In genomic region chr19:17510220-17510993, GRCh38 we compare ENCODE assay signal across 9 cellular contexts. TPM values are rescaled to one million over a fixed set of nuclear protein-coding genes. Genes with fewer than 3 reads are reported as not detected.
DNase-seq lines count a peak whose midpoint lies in the region; ATAC-seq, FAIRE-seq and TF ChIP-seq lines count a peak whose summit lies in the region.
"Had no signal": no experiment of that assay in that cellular context is flagged by ENCODE, and none has a peak within 500 bp of the region (broad histone marks: within the 10 kb centered on the region; RNA-seq: fewer than 3 reads in every experiment).

No MANE protein-coding gene starts in this region.

- no peaks in the 10 kb centered on the region for H4K20me1 ChIP-seq in keratinocyte (ENCODE audit: control insufficient read depth, extremely low read depth, insufficient read depth, low read length)

- TF ChIP-seq CTCF in keratinocyte (optimal IDR thresholded peaks at IDR 0.05 in 1 of 3, IDR thresholded peaks at IDR 0.05 in 1 of 3, conservative IDR thresholded peaks at IDR 0.05 in 1 of 3; ENCODE audit: extremely low read depth in 1 of 3, insufficient read depth in 2 of 3, low read length in 3 of 3): no peak

- peaks cover 47% of the 10 kb centered on the region for H3K79me2 ChIP-seq in keratinocyte (ENCODE audit: control insufficient read depth, insufficient read depth, low read length)

- H3K36me3 ChIP-seq in keratinocyte (ENCODE audit: control insufficient read depth in 2 of 2, extremely low read depth in 1 of 2, insufficient read depth in 2 of 2, low read length in 2 of 2): peaks cover 7 to 8% of the 10 kb centered on the region in 2 experiments

- no peak for ATAC-seq in left colon

- no peaks in the 10 kb centered on the region for H3K9me1 ChIP-seq in keratinocyte (ENCODE audit: control insufficient read depth, extremely low read depth, insufficient read depth, low read length)

- H3K9me3 ChIP-seq in keratinocyte (ENCODE audit: control insufficient read depth, low read depth, low read length): no peaks in the 10 kb centered on the region

- dilution Hi-C loops in keratinocyte (cut with MboI; ENCODE audit: extremely low pct_ligation_motif_present, low sequenced_read_pairs): no loop called here

- peak overlapping the region; percentile 95 for H3K9ac ChIP-seq in keratinocyte (ENCODE audit: control insufficient read depth, extremely low read depth, insufficient read depth, low read length)

- peak overlapping the region; percentile 99 for H3K27ac Mint-ChIP-seq in T-helper 1 cell treated with Interleukin-12 subunit alpha and Interleukin-12 subunit beta and Interleukin-4 antibody, amounts not matched to agents 30 μg/mL and 1 μg/mL, for 36 hours
- peak overlapping the region; percentile 98 for H3K27ac Mint-ChIP-seq in activated T-helper 2 cell treated with anti-CD3 and anti-CD28 coated beads, Interferon-gamma antibody, Interleukin-2, Interleukin-4, amounts not matched to agents 10 μg/mL and 5 μg/mL and 100 μg/mL, durations not matched to agents 14 hours and 24 hours and 36 hours

- H3K27ac ChIP-seq in keratinocyte (ENCODE audit: control insufficient read depth, insufficient read depth, low read length): peak overlapping the region; percentile 89
- peak overlapping the region; percentile 98 for H3K27ac ChIP-seq in substantia nigra (ENCODE audit: low read depth, low read length, poor library complexity, severe bottlenecking)

- intact Hi-C loops in activated T-helper 2 cell treated with anti-CD3 and anti-CD28 coated beads, Interferon-gamma antibody, Interleukin-2, Interleukin-4, amounts not matched to agents 10 μg/mL and 5 μg/mL and 100 μg/mL, durations not matched to agents 14 hours and 24 hours and 36 hours (cut with micrococcal nuclease): no loop called here
- intact Hi-C loops in left colon (cut with DNase I, micrococcal nuclease): no loop called here

- no peaks in the 10 kb centered on the region for H3K27me3 ChIP-seq in keratinocyte (ENCODE audit: control insufficient read depth, extremely low read depth, insufficient read depth, low read length)

- no peaks in the 10 kb centered on the region for H3K9me3 Mint-ChIP-seq in T-helper 1 cell treated with Interleukin-12 subunit alpha and Interleukin-12 subunit beta and Interleukin-4 antibody, amounts not matched to agents 30 μg/mL and 1 μg/mL, for 36 hours
- no peaks in the 10 kb centered on the region for H3K9me3 Mint-ChIP-seq in activated T-helper 2 cell treated with anti-CD3 and anti-CD28 coated beads, Interferon-gamma antibody, Interleukin-2, Interleukin-4, amounts not matched to agents 10 μg/mL and 5 μg/mL and 100 μg/mL, durations not matched to agents 14 hours and 24 hours and 36 hours

- peaks cover 18% of the 10 kb centered on the region for H3K4me1 Mint-ChIP-seq in T-helper 1 cell treated with Interleukin-12 subunit alpha and Interleukin-12 subunit beta and Interleukin-4 antibody, amounts not matched to agents 30 μg/mL and 1 μg/mL, for 36 hours (ENCODE audit: low read depth)
- peaks cover 23% of the 10 kb centered on the region for H3K4me1 Mint-ChIP-seq in activated T-helper 2 cell treated with anti-CD3 and anti-CD28 coated beads, Interferon-gamma antibody, Interleukin-2, Interleukin-4, amounts not matched to agents 10 μg/mL and 5 μg/mL and 100 μg/mL, durations not matched to agents 14 hours and 24 hours and 36 hours (ENCODE audit: low read depth)

- H3K27me3 Mint-ChIP-seq in T-helper 1 cell treated with Interleukin-12 subunit alpha and Interleukin-12 subunit beta and Interleukin-4 antibody, amounts not matched to agents 30 μg/mL and 1 μg/mL, for 36 hours (ENCODE audit: low read depth): no peaks in the 10 kb centered on the region
- no peaks in the 10 kb centered on the region for H3K27me3 Mint-ChIP-seq in activated T-helper 2 cell treated with anti-CD3 and anti-CD28 coated beads, Interferon-gamma antibody, Interleukin-2, Interleukin-4, amounts not matched to agents 10 μg/mL and 5 μg/mL and 100 μg/mL, durations not matched to agents 14 hours and 24 hours and 36 hours (ENCODE audit: low read depth)

- FAIRE-seq in keratinocyte (lab: Jason Lieb, UNC): no peak

- H2AFZ ChIP-seq in keratinocyte (ENCODE audit: control insufficient read depth, low read length): no peak overlapping the region

- DNase-seq in T-helper 1 cell (no peak), keratinocyte (ENCODE audit: low read depth, low spot score) (no peak), substantia nigra (lab: John Stamatoyannopoulos, UW) (no peak), superior temporal gyrus (ENCODE audit: extremely low spot score) (no peak), left colon (no peak), AG20443 (ENCODE audit: low spot score) (no peak)
- no peak for DNase-seq in activated T-helper 2 cell treated with anti-CD3 and anti-CD28 coated beads, Interferon-gamma antibody, Interleukin-2, Interleukin-4, amounts not matched to agents 10 μg/mL and 5 μg/mL and 100 μg/mL, durations not matched to agents 14 hours and 24 hours and 36 hours (ENCODE audit: low spot score)
- DNase-seq: stimulated activated CD4-positive, alpha-beta T cell treated with anti-CD3 and anti-CD28 coated beads, Interleukin-15, amount 100 ng/mL, for 24 hours had no signal

- peaks cover 11% of the 10 kb centered on the region for H3K4me1 ChIP-seq in keratinocyte (ENCODE audit: control insufficient read depth, extremely low read depth, insufficient read depth, low read length)

- H3K4me2 ChIP-seq in keratinocyte (ENCODE audit: control insufficient read depth, extremely low read depth, insufficient read depth, low read depth, low read length): peak overlapping the region; percentile 72

- H3K4me3 ChIP-seq in keratinocyte (ENCODE audit: control insufficient read depth in 2 of 3, extremely low read depth in 1 of 3, insufficient read depth in 2 of 3, low read depth in 1 of 3, low read length in 3 of 3): peak overlapping the region; percentile 59 to 92 (median 91)

- H3K4me3 Mint-ChIP-seq in T-helper 1 cell treated with Interleukin-12 subunit alpha and Interleukin-12 subunit beta and Interleukin-4 antibody, amounts not matched to agents 30 μg/mL and 1 μg/mL, for 36 hours: peak overlapping the region; percentile 100
- H3K4me3 Mint-ChIP-seq in activated T-helper 2 cell treated with anti-CD3 and anti-CD28 coated beads, Interferon-gamma antibody, Interleukin-2, Interleukin-4, amounts not matched to agents 10 μg/mL and 5 μg/mL and 100 μg/mL, durations not matched to agents 14 hours and 24 hours and 36 hours (ENCODE audit: low read depth): peak overlapping the region; percentile 100

- peaks cover 8% of the 10 kb centered on the region for H3K36me3 Mint-ChIP-seq in T-helper 1 cell treated with Interleukin-12 subunit alpha and Interleukin-12 subunit beta and Interleukin-4 antibody, amounts not matched to agents 30 μg/mL and 1 μg/mL, for 36 hours (ENCODE audit: low read depth)
- peaks cover 42% of the 10 kb centered on the region for H3K36me3 Mint-ChIP-seq in activated T-helper 2 cell treated with anti-CD3 and anti-CD28 coated beads, Interferon-gamma antibody, Interleukin-2, Interleukin-4, amounts not matched to agents 10 μg/mL and 5 μg/mL and 100 μg/mL, durations not matched to agents 14 hours and 24 hours and 36 hours (ENCODE audit: low read depth)

RNA-seq across cellular contexts. Expression of gene PGLS, which starts 1.0 kb away (rescaled TPM):
- total RNA-seq in activated T-helper 2 cell treated with anti-CD3 and anti-CD28 coated beads, Interferon-gamma antibody, Interleukin-2, Interleukin-4, amounts not matched to agents 10 μg/mL and 5 μg/mL and 100 μg/mL, durations not matched to agents 14 hours and 24 hours and 36 hours: 81.4 and 85.7 TPM in 2 replicates
- polyA plus RNA-seq in keratinocyte: 30.2 to 71.5 TPM (median 33.8 TPM) in 3 replicates
- 20.0 TPM for polyA plus RNA-seq in keratinocyte (2011; ENCODE audit: low read depth)
- polyA plus RNA-seq in keratinocyte (2011; cell fraction: cytosol; rRNA removed): 38.8 and 91.8 TPM in 2 replicates
- 27.2 and 39.9 TPM in 2 replicates for polyA plus RNA-seq in keratinocyte (2011; cell fraction: nucleus; rRNA removed)
- 66.1 and 69.7 TPM in 2 replicates for polyA plus RNA-seq in keratinocyte (2012; ENCODE audit: low replicate concordance)
- polyA minus RNA-seq in keratinocyte: 35.5 to 82.7 TPM (median 71.2 TPM) in 3 replicates
- polyA minus RNA-seq in keratinocyte (2011; cell fraction: cytosol; rRNA and poly(A)+ RNA removed): 129 TPM
- polyA minus RNA-seq in keratinocyte (2011; cell fraction: nucleus; rRNA and poly(A)+ RNA removed): 16.9 and 18.0 TPM in 2 replicates
- 100 to 1,000 TPM in 1 of 2 donors, 10 to 100 TPM in 1; 89.8 to 100 TPM for total RNA-seq in left colon

RNA-seq across cellular contexts. Expression of gene SLC27A1, which starts 40.1 kb away (rescaled TPM):
- 3.1 and 3.5 TPM in 2 replicates for total RNA-seq in activated T-helper 2 cell treated with anti-CD3 and anti-CD28 coated beads, Interferon-gamma antibody, Interleukin-2, Interleukin-4, amounts not matched to agents 10 μg/mL and 5 μg/mL and 100 μg/mL, durations not matched to agents 14 hours and 24 hours and 36 hours
- 8.4 to 12.6 TPM (median 11.7 TPM) in 3 replicates for polyA plus RNA-seq in keratinocyte
- polyA plus RNA-seq in keratinocyte (2011; ENCODE audit: low read depth): 2.0 TPM
- 4.7 and 8.4 TPM in 2 replicates for polyA plus RNA-seq in keratinocyte (2011; cell fraction: cytosol; rRNA removed)
- 28.1 and 38.7 TPM in 2 replicates for polyA plus RNA-seq in keratinocyte (2011; cell fraction: nucleus; rRNA removed)
- polyA plus RNA-seq in keratinocyte (2012; ENCODE audit: low replicate concordance): 6.2 and 16.0 TPM in 2 replicates
- polyA minus RNA-seq in keratinocyte: 7.9 to 23.1 TPM (median 12.0 TPM) in 3 replicates
- polyA minus RNA-seq in keratinocyte (2011; cell fraction: cytosol; rRNA and poly(A)+ RNA removed): 31.8 TPM
- polyA minus RNA-seq in keratinocyte (2011; cell fraction: nucleus; rRNA and poly(A)+ RNA removed): 23.7 and 24.8 TPM in 2 replicates
- 1 to 10 TPM; 4.8 to 7.1 TPM for total RNA-seq in left colon

RNA-seq across cellular contexts. Expression of gene COLGALT1, which starts 45.0 kb away (rescaled TPM):
- total RNA-seq in activated T-helper 2 cell treated with anti-CD3 and anti-CD28 coated beads, Interferon-gamma antibody, Interleukin-2, Interleukin-4, amounts not matched to agents 10 μg/mL and 5 μg/mL and 100 μg/mL, durations not matched to agents 14 hours and 24 hours and 36 hours: 77.0 and 84.3 TPM in 2 replicates
- polyA plus RNA-seq in keratinocyte: 89.4 to 126 TPM (median 90.9 TPM) in 3 replicates
- polyA plus RNA-seq in keratinocyte (2011; ENCODE audit: low read depth): 11.8 TPM
- 42.5 and 49.8 TPM in 2 replicates for polyA plus RNA-seq in keratinocyte (2011; cell fraction: cytosol; rRNA removed)
- 116 and 131 TPM in 2 replicates for polyA plus RNA-seq in keratinocyte (2011; cell fraction: nucleus; rRNA removed)
- 45.1 and 73.2 TPM in 2 replicates for polyA plus RNA-seq in keratinocyte (2012; ENCODE audit: low replicate concordance)
- 141 to 280 TPM (median 191 TPM) in 3 replicates for polyA minus RNA-seq in keratinocyte
- 116 TPM for polyA minus RNA-seq in keratinocyte (2011; cell fraction: cytosol; rRNA and poly(A)+ RNA removed)
- polyA minus RNA-seq in keratinocyte (2011; cell fraction: nucleus; rRNA and poly(A)+ RNA removed): 120 and 124 TPM in 2 replicates
- 10 to 100 TPM; 48.3 to 53.3 TPM for total RNA-seq in left colon

RNA-seq across cellular contexts. Expression of gene NXNL1, which starts 49.7 kb away (rescaled TPM):
- not detected in 2 replicates for total RNA-seq in activated T-helper 2 cell treated with anti-CD3 and anti-CD28 coated beads, Interferon-gamma antibody, Interleukin-2, Interleukin-4, amounts not matched to agents 10 μg/mL and 5 μg/mL and 100 μg/mL, durations not matched to agents 14 hours and 24 hours and 36 hours
- not detected in 3 replicates for polyA plus RNA-seq in keratinocyte
- not detected for polyA plus RNA-seq in keratinocyte (2011; ENCODE audit: low read depth)
- not detected in 2 replicates for polyA plus RNA-seq in keratinocyte (2011; cell fraction: cytosol; rRNA removed)
- not detected in 2 replicates for polyA plus RNA-seq in keratinocyte (2011; cell fraction: nucleus; rRNA removed)
- polyA plus RNA-seq in keratinocyte (2012; ENCODE audit: low replicate concordance): not detected in 2 replicates
- not detected in 3 replicates for polyA minus RNA-seq in keratinocyte
- not detected for polyA minus RNA-seq in keratinocyte (2011; cell fraction: cytosol; rRNA and poly(A)+ RNA removed)
- not detected in 2 replicates for polyA minus RNA-seq in keratinocyte (2011; cell fraction: nucleus; rRNA and poly(A)+ RNA removed)
- total RNA-seq in left colon: not detected
